In genomic region chr17:69757794-69758430, GRCh38 we compare ENCODE assay signal across 15 cellular contexts.
DNase-seq lines count a peak whose midpoint lies in the region; ATAC-seq, FAIRE-seq and TF ChIP-seq lines count a peak whose summit lies in the region.
"Had no signal": no experiment of that assay in that cellular context is flagged by ENCODE, and none has a peak within 500 bp of the region (broad histone marks: within the 10 kb centered on the region; RNA-seq: fewer than 3 reads in every experiment).

No MANE protein-coding gene starts in this region.

- 55% methylated on average over 7 of the region's 7 CpGs for WGBS in A549 (ENCODE audit: missing lambda C conversion rate)
- 66 to 81% (median 75%) methylated on average over 7 of the region's 7 CpGs for WGBS in stomach, 5 donors

- H3K4me1 ChIP-seq in A549 (peaks cover 31% of the 10 kb centered on the region), RWPE2 (ENCODE audit: insufficient read depth, poor library complexity, severe bottlenecking) (peaks cover 36% of the 10 kb centered on the region), stomach (peaks cover 0 to 10% (median 4%) of the 10 kb centered on the region in 4 donors)
- H3K4me1 ChIP-seq: parathyroid adenoma had no signal

- H3K4me3 ChIP-seq in A549 (no peak overlapping the region), RWPE2 (ENCODE audit: severe bottlenecking) (no peak overlapping the region), fibroblast of pulmonary artery (replicated peaks; ENCODE audit: low read depth, low read length) (no peak overlapping the region), stomach (no peak overlapping the region)

- intact Hi-C loops in stomach (cut with DNase I; ENCODE audit: low total_unique reads), result no loop called here

- TF ChIP-seq RAD21 in A549 (conservative IDR thresholded peaks at IDR 0.05 in 1 of 2, IDR thresholded peaks at IDR 0.05 in 1 of 2), result no peak; a peak in 1 of 5 replicates

- H3K36me3 ChIP-seq in RWPE2 (ENCODE audit: low read depth) (no peaks in the 10 kb centered on the region), stomach (no peaks in the 10 kb centered on the region)

- CTCF ChIA-PET in A549 (lab: Yijun Ruan, JAX), result interaction anchor here (0.5 to 1.1 kb wide), 5 partner anchors 51 to 232 kb away, joined by 3 read pairs; no protein-coding TSS in a partner anchor

- POLR2A ChIA-PET in A549 (lab: Yijun Ruan, JAX), result no interaction called here

- H3K27ac ChIP-seq in A549, result peak overlapping the region; percentile 36 to 64; a peak in 5 of 6 replicates
- H3K27ac ChIP-seq in RWPE2 (ENCODE audit: poor library complexity, severe bottlenecking), result peak overlapping the region; percentile 45
- H3K27ac ChIP-seq in stomach, result no peak overlapping the region
- H3K27ac ChIP-seq: parathyroid adenoma had no signal

- H3K9me3 ChIP-seq in A549, result no peaks in the 10 kb centered on the region
- H3K9me3 ChIP-seq in RWPE2 (ENCODE audit: severe bottlenecking), result no peaks in the 10 kb centered on the region
- H3K9me3 ChIP-seq in stomach, result no peaks in the 10 kb centered on the region

- H3K27me3 ChIP-seq in RWPE2 (ENCODE audit: insufficient read depth, poor library complexity, severe bottlenecking) (no peaks in the 10 kb centered on the region), stomach (no peaks in the 10 kb centered on the region)

- TF ChIP-seq POLR2A in A549 (IDR thresholded peaks at IDR 0.05; ENCODE audit: low read length) (no peak), stomach (IDR thresholded peaks at IDR 0.05) (no peak)

- TF ChIP-seq EP300 in A549 (IDR thresholded peaks at IDR 0.05), result peak; percentile 41 to 68; a peak in 3 of 5 replicates
- TF ChIP-seq EP300 in stomach (IDR thresholded peaks at IDR 0.05), result no peak

- DNase-seq in A549 (ENCODE audit: low read depth in 1 of 2, low spot score in 1 of 2) (no peak), H4 (ENCODE audit: low spot score) (peak; percentile 65), RWPE2 (ENCODE audit: low spot score) (no peak), fibroblast of pulmonary artery (ENCODE audit: low read depth) (peak; percentile 79), NCI-H526 (lab: John Stamatoyannopoulos, UW) (no peak), stomach (no peak), KG1 (lab: John Stamatoyannopoulos, UW) (no peak)
- DNase-seq: activated CD4-positive, alpha-beta memory T cell treated with anti-CD3 and anti-CD28 coated beads, Interleukin-2, amount 10 ng/mL, durations not matched to agents 7 days and 5 days; activated gamma-delta T cell; DND-41; mesendoderm; NCI-H2227 treated with DMSO at 0.1 percent for 48 hours had no signal

- H3K4me2 ChIP-seq in A549, result no peak overlapping the region

- peak in 1 of 2 experiments; percentile 21; a peak in 1 of 6 replicates for ATAC-seq in A549
- ATAC-seq in RWPE2 (ENCODE audit: low read depth), result peak; percentile 68
- ATAC-seq in GM21723 (IDR thresholded peaks at IDR 0.05; ENCODE audit: unreplicated experiment), result no peak

- TF ChIP-seq CTCF in A549 (IDR thresholded peaks at IDR 0.05) (no peak), RWPE2 (IDR thresholded peaks at IDR 0.05; ENCODE audit: poor library complexity, severe bottlenecking) (no peak), fibroblast of pulmonary artery (IDR thresholded peaks at IDR 0.05; ENCODE audit: low read length, missing control alignments) (no peak), stomach (IDR thresholded peaks at IDR 0.05) (no peak)

- peak; percentile 73 for FAIRE-seq in A549 (lab: Jason Lieb, UNC)
- FAIRE-seq: GM19239 had no signal

TF ChIP-seq in A549, 52 proteins besides CTCF, POLR2A, EP300 and RAD21:
- TF ChIP-seq JUNB (IDR thresholded peaks at IDR 0.05), result peak; percentile 75
- TF ChIP-seq FOSL2 (IDR thresholded peaks at IDR 0.05), result peak; percentile 66; the same call in 1 of the 2 replicates
- peak; percentile 72 for TF ChIP-seq FOSL2 (CRISPR knock-in tag; IDR thresholded peaks at IDR 0.05)
- peak; percentile 55; the same call in 1 of the 3 replicates for TF ChIP-seq BCL3 (IDR thresholded peaks at IDR 0.05)
- no peak for TF ChIP-seq ZNF302 (CRISPR knock-in tag; IDR thresholded peaks at IDR 0.05)
- no peak; the same call in 2 of the 3 replicates for TF ChIP-seq SMC3 (IDR thresholded peaks at IDR 0.05)
- no peak for TF ChIP-seq PHF8 (IDR thresholded peaks at IDR 0.05; ENCODE audit: borderline replicate concordance, low read depth)
- TF ChIP-seq HOXB5 (CRISPR knock-in tag; IDR thresholded peaks at IDR 0.05), result no peak
- TF ChIP-seq PBX3 (IDR thresholded peaks at IDR 0.05), result no peak
- no peak for TF ChIP-seq USF2 (IDR thresholded peaks at IDR 0.05)
- TF ChIP-seq CHD2 (IDR thresholded peaks at IDR 0.05; ENCODE audit: low read length, partially characterized antibody), result no peak
- peak; percentile 72 for TF ChIP-seq HES2 (IDR thresholded peaks at IDR 0.05)
- peak in 1 of 2 experiments; percentile 39; a peak in 1 of 5 replicates for TF ChIP-seq JUN (IDR thresholded peaks at IDR 0.05)
- TF ChIP-seq CEBPB (IDR thresholded peaks at IDR 0.05), result peak; percentile 79 to 94
- TF ChIP-seq FOSB (CRISPR knock-in tag; IDR thresholded peaks at IDR 0.05), result no peak
- no peak for TF ChIP-seq HOXB13 (CRISPR knock-in tag; IDR thresholded peaks at IDR 0.05; ENCODE audit: low read depth)
- no peak for TF ChIP-seq NR3C1 (IDR thresholded peaks at IDR 0.05)
- TF ChIP-seq ELK1 (IDR thresholded peaks at IDR 0.05; ENCODE audit: low read depth, low read length), result no peak
- TF ChIP-seq KDM5A (IDR thresholded peaks at IDR 0.05), result no peak
- TF ChIP-seq RARB (CRISPR knock-in tag; IDR thresholded peaks at IDR 0.05), result no peak
- no peak for TF ChIP-seq RCOR1 (IDR thresholded peaks at IDR 0.05; ENCODE audit: low read depth, low read length)
- no peak for TF ChIP-seq GATA3 (IDR thresholded peaks at IDR 0.05; ENCODE audit: borderline replicate concordance)

Comparison
In these comparisons a context has a peak if more than half of its experiments do, and no peak if none do; other contexts are left out.
1. DNase-seq: peak in H4 (single experiment) and fibroblast of pulmonary artery (single experiment); none in A549 (0 of 2), RWPE2 (single experiment), NCI-H526 (0 of 2), stomach (single experiment) and KG1 (single experiment).
2. H3K27ac ChIP-seq: peak in A549 (2 of 2) and RWPE2 (single experiment); none in stomach (0 of 5).